Comparison of ENCODE assay signal across 9 cellular contexts in the genomic region with DNA sequence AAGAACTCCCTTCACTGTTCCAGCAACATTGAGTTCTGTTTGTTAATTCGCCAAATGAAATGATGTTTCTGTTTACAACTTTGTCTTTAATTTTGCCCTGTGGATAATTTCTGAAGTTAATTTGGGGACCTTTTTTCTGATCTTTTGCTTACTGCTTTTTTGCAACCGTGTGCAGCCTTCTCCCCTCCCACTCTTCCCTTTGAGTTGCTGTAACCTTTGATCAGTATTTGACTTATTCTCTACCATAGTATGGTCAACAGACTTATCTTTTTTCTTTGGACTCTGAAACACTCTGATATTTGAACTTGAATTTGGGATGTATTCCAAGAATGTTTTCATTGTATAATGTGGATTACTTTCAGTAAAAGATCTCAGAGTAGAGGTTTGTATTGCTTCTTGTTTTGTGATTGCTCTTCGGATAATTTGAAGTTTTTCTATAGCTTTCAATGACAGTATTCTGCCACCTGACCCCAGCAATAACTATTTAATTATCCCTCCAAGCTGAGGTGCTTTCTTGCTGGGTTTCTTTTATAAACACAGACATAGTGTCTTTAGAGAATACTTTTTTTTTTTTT. TPM values are rescaled to one million over a fixed set of nuclear protein-coding genes. Genes with fewer than 3 reads are reported as not detected.
DNase-seq lines count a peak whose midpoint lies in the region; ATAC-seq and TF ChIP-seq lines count a peak whose summit lies in the region.
"Had no signal": no experiment of that assay in that cellular context is flagged by ENCODE, and none has a peak within 500 bp of the region (broad histone marks: within the 10 kb centered on the region; RNA-seq: fewer than 3 reads in every experiment).

No MANE protein-coding gene starts in this region.

- H3K14ac ChIP-seq in IMR-90 (replicated peaks; ENCODE audit: low read depth, low read length): no peak overlapping the region

- in situ Hi-C loops in IMR-90 (cut with MboI; ENCODE audit: low sequenced_read_pairs): no loop called here

- H3K4me3 Mint-ChIP-seq in central memory CD8-positive, alpha-beta T cell: peak overlapping the region; percentile 94

- no peaks in the 10 kb centered on the region for H3K27me3 Mint-ChIP-seq in central memory CD8-positive, alpha-beta T cell

- H3K36me3 ChIP-seq in IMR-90 (ENCODE audit: control insufficient read depth, insufficient read depth, low read length) (peaks cover 10% of the 10 kb centered on the region), muscle layer of duodenum (ENCODE audit: control insufficient read depth in 1 of 2, insufficient read depth in 2 of 2, low read length in 2 of 2) (peaks cover 13 to 23% of the 10 kb centered on the region in 2 donors)

- ATAC-seq in IMR-90 (ENCODE audit: low read depth) (no peak), GM18519 (IDR thresholded peaks at IDR 0.05; ENCODE audit: low FRiP score, unreplicated experiment) (no peak)
- no peak for ATAC-seq in central memory CD8-positive, alpha-beta T cell (replicated peaks; ENCODE audit: extremely low read depth, poor library complexity, severe bottlenecking)

- H3K9ac ChIP-seq in IMR-90 (ENCODE audit: low read depth, low read length): 0 out of 2 replicates have a peak overlapping the region, but pooled peaks have one; percentile 27

- peaks cover 36% of the 10 kb centered on the region for H3K36me3 Mint-ChIP-seq in central memory CD8-positive, alpha-beta T cell (ENCODE audit: insufficient read depth)

- peak overlapping the region; percentile 98 for H3K4me2 ChIP-seq in IMR-90 (ENCODE audit: low read depth, low read length)

- H2AK9ac ChIP-seq in IMR-90 (replicated peaks; ENCODE audit: low read depth, low read length, poor library complexity): no peak overlapping the region

- H2BK120ac ChIP-seq in IMR-90 (ENCODE audit: low read depth, low read length): no peak overlapping the region

- H3K4me1 ChIP-seq in IMR-90 (ENCODE audit: control insufficient read depth, insufficient read depth, low read length): peaks cover 3% of the 10 kb centered on the region
- H3K4me1 ChIP-seq in muscle layer of duodenum (ENCODE audit: control insufficient read depth in 1 of 2, insufficient read depth in 2 of 2, low read length in 2 of 2): peaks cover 0 to 20% of the 10 kb centered on the region in 2 donors

- no peak overlapping the region for H3K4ac ChIP-seq in IMR-90 (ENCODE audit: low read depth, low read length)

- H3K18ac ChIP-seq in IMR-90 (ENCODE audit: low read depth, low read length): no peak overlapping the region

- no peak overlapping the region for H4K91ac ChIP-seq in IMR-90 (ENCODE audit: insufficient read depth, low read depth, low read length)

- no peak for TF ChIP-seq POLR2A in IMR-90 (IDR thresholded peaks at IDR 0.05; ENCODE audit: low read depth, low read length)

- peaks cover 26% of the 10 kb centered on the region for H3K4me1 Mint-ChIP-seq in central memory CD8-positive, alpha-beta T cell

- no peak overlapping the region for H2BK5ac ChIP-seq in IMR-90 (ENCODE audit: low read depth, low read length, poor library complexity, severe bottlenecking)

- dilution Hi-C loops in IMR-90 (cut with HindIII; ENCODE audit: low sequenced_read_pairs, unreplicated experiment): no loop called here

- H2AK5ac ChIP-seq in IMR-90 (ENCODE audit: low read depth, low read length): no peak overlapping the region

- TSS peak; percentile 51 for BruUV-seq in IMR-90 (replicated peaks; lab: Mats Ljungman, UMichigan)

- no peaks in the 10 kb centered on the region for H3K27me3 ChIP-seq in IMR-90 (ENCODE audit: control insufficient read depth, insufficient read depth, low read length)
- H3K27me3 ChIP-seq in muscle layer of duodenum (ENCODE audit: low read depth, low read length): no peaks in the 10 kb centered on the region

- TF ChIP-seq CTCF in AG04449 (IDR thresholded peaks at IDR 0.05; ENCODE audit: insufficient read depth, low read length, missing control alignments) (no peak), IMR-90 (conservative IDR thresholded peaks at IDR 0.05; ENCODE audit: low read depth, low read length) (no peak)

- H3K79me1 ChIP-seq in IMR-90 (ENCODE audit: low read depth in 1 of 2, low read length in 2 of 2): peaks cover 11 to 41% of the 10 kb centered on the region in 2 experiments

- H3K27ac ChIP-seq in IMR-90 (ENCODE audit: insufficient read depth, low read length): no peak overlapping the region
- H3K27ac ChIP-seq in muscle layer of duodenum (ENCODE audit: low read length): peak overlapping the region; percentile 32

- no peak overlapping the region for H4K8ac ChIP-seq in IMR-90 (ENCODE audit: low read depth in 2 of 2, low read length in 2 of 2)

- peaks cover 24% of the 10 kb centered on the region for H4K20me1 ChIP-seq in IMR-90 (ENCODE audit: insufficient read depth, low read length)

- no peak overlapping the region for H2AFZ ChIP-seq in IMR-90 (replicated peaks; ENCODE audit: low read length, poor library complexity)

- H3K9me3 ChIP-seq in IMR-90 (ENCODE audit: control insufficient read depth, insufficient read depth, low read length) (no peaks in the 10 kb centered on the region), muscle layer of duodenum (ENCODE audit: control insufficient read depth in 1 of 2, low read length in 2 of 2) (no peaks in the 10 kb centered on the region)

- H3K56ac ChIP-seq in IMR-90 (ENCODE audit: extremely low read depth, insufficient read depth, low read length): no peak overlapping the region

- peak overlapping the region; percentile 78 for H3K4me3 ChIP-seq in AG04449 (ENCODE audit: low read depth, low read length)
- peak overlapping the region; percentile 92 for H3K4me3 ChIP-seq in IMR-90 (ENCODE audit: insufficient read depth, low read depth, low read length)
- H3K4me3 ChIP-seq in muscle layer of duodenum (ENCODE audit: low read depth in 1 of 2, low read length in 2 of 2): peak overlapping the region; percentile 87

- no peak overlapping the region for H3K27ac Mint-ChIP-seq in central memory CD8-positive, alpha-beta T cell (ENCODE audit: low read depth)

- no peaks in the 10 kb centered on the region for H3K9me3 Mint-ChIP-seq in central memory CD8-positive, alpha-beta T cell

- no peak for DNase-seq in AG04449 (ENCODE audit: low read depth, low spot score)
- no peak for DNase-seq in IMR-90
- no peak for DNase-seq in central memory CD8-positive, alpha-beta T cell (ENCODE audit: low spot score in 2 of 2)
- DNase-seq in 8988T: no peak
- DNase-seq in NCI-H69 (lab: John Stamatoyannopoulos, UW): no peak
- DNase-seq in AML-193 (lab: John Stamatoyannopoulos, UW): no peak
- DNase-seq: NCI-H2029 had no signal

- no peak for TF ChIP-seq RAD21 in IMR-90 (IDR thresholded peaks at IDR 0.05; ENCODE audit: low read length)

- H4K5ac ChIP-seq in IMR-90 (ENCODE audit: low read depth, low read length): no peak overlapping the region

- WGBS in IMR-90 (ENCODE audit: extremely low coverage in 2 of 2, insufficient read length in 1 of 2), 2 experiments: no CpG with 5 or more reads among the region's 3 CpGs

- peak overlapping the region; percentile 92; the same call in 1 of the 2 replicates for H3K23ac ChIP-seq in IMR-90 (ENCODE audit: low read depth, low read length)

- no peak overlapping the region for H2BK20ac ChIP-seq in IMR-90 (ENCODE audit: low read depth, low read length)

- peaks cover 3% of the 10 kb centered on the region for H3K9me1 ChIP-seq in IMR-90 (ENCODE audit: insufficient read depth, low read length)

- intact Hi-C loops in IMR-90 (cut with micrococcal nuclease): loop anchor here (1.0 kb wide), 1 partner anchor 478 kb away; no protein-coding TSS in a partner anchor

- CTCF ChIA-PET in AG04449 (lab: Yijun Ruan, JAX) (interaction anchor here (0.7 to 3.7 kb wide), 3 partner anchors 10 to 71 kb away, joined by 3 to 16 read pairs (median 9); no protein-coding TSS in a partner anchor), IMR-90 (lab: Yijun Ruan, JAX) (interaction anchor here (1.2 kb wide), 1 partner anchor 10 kb away, joined by 3 read pairs; no protein-coding TSS in a partner anchor)

- no peak overlapping the region for H2BK15ac ChIP-seq in IMR-90 (ENCODE audit: low read depth, low read length)

- POLR2A ChIA-PET in AG04449 (lab: Yijun Ruan, JAX) (no interaction called here), IMR-90 (lab: Charles Lee; ENCODE audit: unreplicated experiment) (interaction anchor here (1.0 kb wide), 1 partner anchor 478 kb away, joined by 3 read pairs; no protein-coding TSS in a partner anchor)

TF ChIP-seq in IMR-90, 13 proteins besides CTCF, POLR2A, EP300 and RAD21 (continues in another document):
- no peak for TF ChIP-seq MXI1 (IDR thresholded peaks at IDR 0.05; ENCODE audit: borderline replicate concordance, low read depth, low read length)
- TF ChIP-seq, protein P1, sequence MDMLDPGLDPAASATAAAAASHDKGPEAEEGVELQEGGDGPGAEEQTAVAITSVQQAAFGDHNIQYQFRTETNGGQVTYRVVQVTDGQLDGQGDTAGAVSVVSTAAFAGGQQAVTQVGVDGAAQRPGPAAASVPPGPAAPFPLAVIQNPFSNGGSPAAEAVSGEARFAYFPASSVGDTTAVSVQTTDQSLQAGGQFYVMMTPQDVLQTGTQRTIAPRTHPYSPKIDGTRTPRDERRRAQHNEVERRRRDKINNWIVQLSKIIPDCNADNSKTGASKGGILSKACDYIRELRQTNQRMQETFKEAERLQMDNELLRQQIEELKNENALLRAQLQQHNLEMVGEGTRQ (IDR thresholded peaks at IDR 0.05; ENCODE audit: low read depth, low read length): no peak
- no peak for TF ChIP-seq RFX5 (IDR thresholded peaks at IDR 0.05; ENCODE audit: low read depth, low read length)
- no peak for TF ChIP-seq BHLHE40 (IDR thresholded peaks at IDR 0.05; ENCODE audit: low read depth, low read length)
- TF ChIP-seq RCOR1 (IDR thresholded peaks at IDR 0.05; ENCODE audit: insufficient replicate concordance, low read length): no peak
- no peak for TF ChIP-seq SMC3 (IDR thresholded peaks at IDR 0.05; ENCODE audit: low read depth, low read length)
- no peak for TF ChIP-seq CHD1 (IDR thresholded peaks at IDR 0.05; ENCODE audit: low read depth, low read length)

RNA-seq across cellular contexts. Expression of gene CRLS1, which starts 1.7 kb away (rescaled TPM):
- total RNA-seq in IMR-90 (2012; rRNA removed): 76.4 and 80.3 TPM in 2 replicates
- polyA plus RNA-seq in IMR-90 (2012; rRNA removed): 43.3 and 45.9 TPM in 2 replicates
- polyA plus RNA-seq in IMR-90 (2012; cell fraction: cytosol; rRNA removed): 14.1 and 16.1 TPM in 2 replicates
- polyA plus RNA-seq in IMR-90 (2012; cell fraction: nucleus; rRNA removed; ENCODE audit: low replicate concordance): 15.7 and 72.8 TPM in 2 replicates

RNA-seq across cellular contexts. Expression of gene LRRN4, which starts 46.2 kb away (rescaled TPM):
- total RNA-seq in IMR-90 (2012; rRNA removed): under 0.01 TPM in 2 replicates
- 0.11 and 0.19 TPM in 2 replicates for polyA plus RNA-seq in IMR-90 (2012; rRNA removed)
- 0.05 and 0.21 TPM in 2 replicates for polyA plus RNA-seq in IMR-90 (2012; cell fraction: cytosol; rRNA removed)
- 0.07 and 0.37 TPM in 2 replicates for polyA plus RNA-seq in IMR-90 (2012; cell fraction: nucleus; rRNA removed; ENCODE audit: low replicate concordance)

RNA-seq across cellular contexts. Expression of gene MCM8, which starts 57.2 kb away (rescaled TPM):
- total RNA-seq in IMR-90 (2012; rRNA removed): 11.5 and 13.9 TPM in 2 replicates
- 3.1 and 4.2 TPM in 2 replicates for polyA plus RNA-seq in IMR-90 (2012; rRNA removed)
- 0.37 and 0.93 TPM in 2 replicates for polyA plus RNA-seq in IMR-90 (2012; cell fraction: cytosol; rRNA removed)
- 0.54 and 2.5 TPM in 2 replicates for polyA plus RNA-seq in IMR-90 (2012; cell fraction: nucleus; rRNA removed; ENCODE audit: low replicate concordance)

RNA-seq across cellular contexts. Expression of gene TRMT6, which starts 57.3 kb away (rescaled TPM):
- total RNA-seq in IMR-90 (2012; rRNA removed): 7.2 and 10.0 TPM in 2 replicates
- polyA plus RNA-seq in IMR-90 (2012; rRNA removed): 6.8 and 8.0 TPM in 2 replicates
- 2.6 and 4.1 TPM in 2 replicates for polyA plus RNA-seq in IMR-90 (2012; cell fraction: cytosol; rRNA removed)
- polyA plus RNA-seq in IMR-90 (2012; cell fraction: nucleus; rRNA removed; ENCODE audit: low replicate concordance): 1.8 and 5.8 TPM in 2 replicates
